In the genomic region with DNA sequence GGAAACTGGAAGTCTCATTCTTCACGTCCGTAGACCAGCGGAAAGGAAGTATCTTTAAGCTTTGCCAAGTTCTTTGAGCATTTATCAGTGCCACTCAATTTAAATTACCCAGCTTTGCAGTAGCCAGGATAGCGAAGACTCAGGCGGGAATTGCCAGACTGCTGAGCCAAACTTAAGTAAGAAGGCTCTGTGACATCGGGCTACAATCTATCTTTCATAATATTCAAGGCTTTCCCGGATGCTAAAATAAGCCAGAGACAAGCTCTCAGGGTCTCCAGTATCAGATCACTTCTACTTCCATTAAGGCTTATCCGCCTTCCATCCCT, we compare ENCODE assay signal across 8 cellular contexts. TPM values are rescaled to one million over a fixed set of nuclear protein-coding genes. Genes with fewer than 3 reads are reported as not detected.
DNase-seq lines count a peak whose midpoint lies in the region; ATAC-seq and TF ChIP-seq lines count a peak whose summit lies in the region.

No MANE protein-coding gene starts in this region.

- H2BK20ac ChIP-seq in H9 (ENCODE audit: low read depth, low read length, poor library complexity, severe bottlenecking) = no peak overlapping the region

- H3K9me2 ChIP-seq in DOHH2 (replicated peaks; ENCODE audit: control insufficient read depth, low read length) = no peaks in the 10 kb centered on the region

- peaks cover 63% of the 10 kb centered on the region for H3K36me3 ChIP-seq in DOHH2 (ENCODE audit: control insufficient read depth, low read length)
- H3K36me3 ChIP-seq in RWPE2 (ENCODE audit: low read depth) = peaks cover 52% of the 10 kb centered on the region

- peaks cover 13% of the 10 kb centered on the region; the same call in 1 of the 2 replicates for H3F3A ChIP-seq in DOHH2 (ENCODE audit: control insufficient read depth, insufficient read depth)

- no peak overlapping the region for H2AK5ac ChIP-seq in H9 (ENCODE audit: insufficient read length, low read length)

- no peaks in the 10 kb centered on the region for H3K79me1 ChIP-seq in H9 (ENCODE audit: insufficient read depth, low read depth, low read length, poor library complexity, severe bottlenecking)

- ATAC-seq in RWPE2 (ENCODE audit: low read depth) = 0 out of 3 replicates have a peak, but pooled peaks have one; percentile 0

- H3K4me3 Mint-ChIP-seq in H9 (peak overlapping the region; percentile 88 to 98), progenitor cell of endocrine pancreas (ENCODE audit: low read depth) (peak overlapping the region; percentile 94)

- H3K36me3 Mint-ChIP-seq in H9 (ENCODE audit: insufficient read depth in 1 of 3, low read depth in 3 of 3) (peaks cover 0 to 32% (median 13%) of the 10 kb centered on the region in 3 experiments; a peak in 5 of 7 replicates), progenitor cell of endocrine pancreas (ENCODE audit: insufficient read depth) (no peaks in the 10 kb centered on the region)

- WGBS in H9 (ENCODE audit: extremely low coverage, insufficient read length, low lambda C conversion rate) = no CpG with 5 or more reads among the region's 8 CpGs

- no peak overlapping the region for H4K5ac ChIP-seq in H9 (ENCODE audit: insufficient read length, low read depth, low read length)

- H3K9me3 Mint-ChIP-seq in H9 (no peaks in the 10 kb centered on the region), progenitor cell of endocrine pancreas (ENCODE audit: low read depth) (no peaks in the 10 kb centered on the region)

- H3K27me3 Mint-ChIP-seq in H9 (ENCODE audit: low read depth) = no peaks in the 10 kb centered on the region
- no peaks in the 10 kb centered on the region for H3K27me3 Mint-ChIP-seq in progenitor cell of endocrine pancreas

- no peak overlapping the region for H3K18ac ChIP-seq in H9 (ENCODE audit: insufficient read length, low read depth, low read length)

- H3K27ac Mint-ChIP-seq in H9 (peak overlapping the region; percentile 96 to 99 (median 99)), progenitor cell of endocrine pancreas (peak overlapping the region; percentile 98)

- no peaks in the 10 kb centered on the region for H3K27me3 ChIP-seq in DOHH2 (ENCODE audit: control insufficient read depth, low read length)
- H3K27me3 ChIP-seq in H9 (ENCODE audit: insufficient read depth, low read length) = no peaks in the 10 kb centered on the region
- no peaks in the 10 kb centered on the region for H3K27me3 ChIP-seq in RWPE2 (ENCODE audit: insufficient read depth, poor library complexity, severe bottlenecking)

- H3K23ac ChIP-seq in H9 (ENCODE audit: insufficient read length, low read depth, low read length) = no peak overlapping the region

- peak overlapping the region; percentile 99 for H2AFZ ChIP-seq in H9 (ENCODE audit: low read length)

- no peak overlapping the region for H4K91ac ChIP-seq in H9 (ENCODE audit: insufficient read length, low read depth, low read length)

- H3K4me2 ChIP-seq in DOHH2 (ENCODE audit: low read length) (peak overlapping the region; percentile 73), H9 (ENCODE audit: insufficient read depth, insufficient read length, low read length) (peak overlapping the region; percentile 96)

- DNase-seq in H9 = no peak
- no peak for DNase-seq in RWPE2 (ENCODE audit: low spot score)
- no peak for DNase-seq in fibroblast of pulmonary artery (ENCODE audit: low read depth)
- DNase-seq in progenitor cell of endocrine pancreas (ENCODE audit: low spot score, unreplicated experiment) = no peak
- DNase-seq in HT-29 (ENCODE audit: low spot score) = no peak
- no peak for DNase-seq in LoVo (ENCODE audit: low spot score)
- DNase-seq in kidney glomerular epithelial cell (lab: John Stamatoyannopoulos, UW) = no peak

- H3T11ph ChIP-seq in H9 (ENCODE audit: low read length) = no peak overlapping the region

- TF ChIP-seq CTCF in DOHH2 (IDR thresholded peaks at IDR 0.05; ENCODE audit: low read depth, low read length, poor library complexity, severe bottlenecking) (no peak), H9 (conservative IDR thresholded peaks at IDR 0.05) (no peak), RWPE2 (IDR thresholded peaks at IDR 0.05; ENCODE audit: poor library complexity, severe bottlenecking) (no peak), fibroblast of pulmonary artery (IDR thresholded peaks at IDR 0.05; ENCODE audit: low read length, missing control alignments) (no peak), progenitor cell of endocrine pancreas (IDR thresholded peaks at IDR 0.05; ENCODE audit: unreplicated experiment) (no peak)

- H3K4me1 ChIP-seq in DOHH2 (ENCODE audit: control insufficient read depth, low read length) (peaks cover 31% of the 10 kb centered on the region), H9 (ENCODE audit: insufficient read depth, low read length) (no peaks in the 10 kb centered on the region), RWPE2 (ENCODE audit: insufficient read depth, poor library complexity, severe bottlenecking) (peaks cover 25% of the 10 kb centered on the region)

- H3K9me3 ChIP-seq in DOHH2 (ENCODE audit: control insufficient read depth, insufficient read depth, low read length) (no peaks in the 10 kb centered on the region), H9 (ENCODE audit: control insufficient read depth, low read depth, low read length) (no peaks in the 10 kb centered on the region), RWPE2 (ENCODE audit: severe bottlenecking) (no peaks in the 10 kb centered on the region)

- no peak overlapping the region for H4K8ac ChIP-seq in H9 (replicated peaks; ENCODE audit: insufficient read length, low read depth, low read length)

- H3K56ac ChIP-seq in H9 (ENCODE audit: insufficient read length, low read depth, low read length) = no peak overlapping the region

- no peak overlapping the region for H2BK15ac ChIP-seq in H9 (ENCODE audit: low read depth, low read length)

- H3K14ac ChIP-seq in H9 (ENCODE audit: insufficient read depth, low read length) = no peak overlapping the region

- no peaks in the 10 kb centered on the region for H4K20me1 ChIP-seq in DOHH2 (ENCODE audit: control insufficient read depth, insufficient read depth, low read depth, low read length)
- no peaks in the 10 kb centered on the region for H4K20me1 ChIP-seq in H9 (ENCODE audit: control insufficient read depth, insufficient read depth, insufficient read length)

- H3K23me2 ChIP-seq in H9 (ENCODE audit: insufficient read length, low read depth, low read length, poor library complexity, severe bottlenecking) = peaks cover 10% of the 10 kb centered on the region

- no peak overlapping the region for H2BK120ac ChIP-seq in H9 (ENCODE audit: low read depth, low read length, poor library complexity, severe bottlenecking)

- H3K4me1 Mint-ChIP-seq in H9 = peaks cover 22% of the 10 kb centered on the region in 2 experiments
- H3K4me1 Mint-ChIP-seq in progenitor cell of endocrine pancreas (ENCODE audit: low read depth) = peaks cover 20% of the 10 kb centered on the region

- H3K4me3 ChIP-seq in DOHH2 (ENCODE audit: low read length) = peak overlapping the region; percentile 94
- H3K4me3 ChIP-seq in RWPE2 (ENCODE audit: severe bottlenecking) = peak overlapping the region; percentile 82
- H3K4me3 ChIP-seq in fibroblast of pulmonary artery (replicated peaks; ENCODE audit: low read depth, low read length) = peak overlapping the region; percentile 68

- H3K9ac ChIP-seq in H9 (ENCODE audit: extremely low read depth, insufficient read length, low read length) = peak overlapping the region; percentile 90

- H2BK5ac ChIP-seq in H9 (ENCODE audit: insufficient read length, low read length) = no peak overlapping the region

- H3K79me2 ChIP-seq in DOHH2 (ENCODE audit: control insufficient read depth, low read length) (peaks cover 45% of the 10 kb centered on the region), H9 (ENCODE audit: insufficient read depth, low read length) (no peaks in the 10 kb centered on the region; the same call in 1 of the 2 replicates)

- H3K4ac ChIP-seq in H9 (ENCODE audit: low read depth, low read length) = no peak overlapping the region

- peak overlapping the region; percentile 88 for H3K27ac ChIP-seq in DOHH2 (ENCODE audit: low read depth, low read length)
- peak overlapping the region; percentile 67 for H3K27ac ChIP-seq in H9 (ENCODE audit: insufficient read length, low read depth, low read length)
- peak overlapping the region; percentile 90 for H3K27ac ChIP-seq in RWPE2 (ENCODE audit: poor library complexity, severe bottlenecking)

- no peak overlapping the region for H2BK12ac ChIP-seq in H9 (ENCODE audit: insufficient read length, low read depth, low read length)

RNA-seq across cellular contexts. Expression of a gene that starts 0.4 kb away (rescaled TPM):
- 18.3 and 20.2 TPM in 2 replicates for total RNA-seq in H9 (2021)
- total RNA-seq in progenitor cell of endocrine pancreas = 13.5 and 14.3 TPM in 2 replicates
- 4.1 and 4.8 TPM in 2 replicates for total RNA-seq in HT-29 (2014; rRNA removed; shearing (Covaris generic))
